8 cellular contexts compared by ENCODE assay signal in genomic region chr16:1152651-1153259, GRCh38. TPM values are rescaled to one million over a fixed set of nuclear protein-coding genes. Genes with fewer than 3 reads are reported as not detected.
A peak's percentile ranks its signal among the peaks of the same experiment; 100 is the strongest.
DNase-seq lines count a peak whose midpoint lies in the region; ATAC-seq and TF ChIP-seq lines count a peak whose summit lies in the region.

Gene CACNA1H, plus strand, starts transcription at chr16:1153106. Its CDS starts 632 bp downstream, at chr16:1153738.

- H3K36me3 ChIP-seq in lower lobe of right lung = no peaks in the 10 kb centered on the region

- H3K4me3 Mint-ChIP-seq in CD14-positive monocyte = peak within 1 kb of the TSS; percentile 34 to 81
- H3K4me3 Mint-ChIP-seq in T-cell = peak within 1 kb of the TSS; percentile 41 to 62 (median 56)
- peak within 1 kb of the TSS; percentile 29 for H3K4me3 Mint-ChIP-seq in activated naive CD8-positive, alpha-beta T cell treated with anti-CD3 and anti-CD28 coated beads, Interleukin-2, amount 50 U/mL, for 24 hours

- H3K9me3 Mint-ChIP-seq in CD14-positive monocyte (peaks cover 0 to 15% (median 5%) of the 10 kb centered on the region in 7 donors), T-cell (no peaks in the 10 kb centered on the region)
- no peaks in the 10 kb centered on the region for H3K9me3 Mint-ChIP-seq in activated naive CD8-positive, alpha-beta T cell treated with anti-CD3 and anti-CD28 coated beads, Interleukin-2, amount 50 U/mL, for 24 hours

- POLR2A ChIA-PET in T-cell (lab: Charles Lee) = no interaction called here

- peaks cover 55% of the 10 kb centered on the region for H3K27me3 ChIP-seq in lower lobe of right lung (ENCODE audit: low read depth)

- H3K36me3 Mint-ChIP-seq in CD14-positive monocyte = no peaks in the 10 kb centered on the region
- H3K36me3 Mint-ChIP-seq in T-cell = no peaks in the 10 kb centered on the region
- no peaks in the 10 kb centered on the region for H3K36me3 Mint-ChIP-seq in activated naive CD8-positive, alpha-beta T cell treated with anti-CD3 and anti-CD28 coated beads, Interleukin-2, amount 50 U/mL, for 24 hours (ENCODE audit: low read depth)

- DNase-seq in CD14-positive monocyte (ENCODE audit: low spot score) = no peak
- DNase-seq in T-cell = peak in 33 of 34 experiments; percentile 25 to 70 (median 52)
- peak; percentile 55 for DNase-seq in activated naive CD8-positive, alpha-beta T cell treated with anti-CD3 and anti-CD28 coated beads, Interleukin-2, amount 50 U/mL, for 24 hours
- no peak for DNase-seq in lower lobe of right lung
- DNase-seq in stimulated activated CD8-positive, alpha-beta memory T cell treated with anti-CD3 and anti-CD28 coated beads, Interleukin-15, amount 100 ng/mL, for 48 hours (ENCODE audit: low read depth in 2 of 2) = peak; percentile 11 to 18
- no peak for DNase-seq in RPMI8226
- DNase-seq in midbrain (lab: John Stamatoyannopoulos, UW) = no peak
- no peak for DNase-seq in NCI-H1694 treated with DMSO at 0.1 percent for 48 hours (lab: John Stamatoyannopoulos, UW)

- intact Hi-C loops in CD14-positive monocyte (cut with micrococcal nuclease) = no loop called here
- intact Hi-C loops in lower lobe of right lung (cut with DNase I) = no loop called here

- H3K27me3 Mint-ChIP-seq in CD14-positive monocyte (ENCODE audit: low read depth in 3 of 3) = peaks cover 33 to 56% (median 38%) of the 10 kb centered on the region in 3 donors
- peaks cover 0 to 19% of the 10 kb centered on the region in 2 donors for H3K27me3 Mint-ChIP-seq in T-cell
- H3K27me3 Mint-ChIP-seq in activated naive CD8-positive, alpha-beta T cell treated with anti-CD3 and anti-CD28 coated beads, Interleukin-2, amount 50 U/mL, for 24 hours = peaks cover 11% of the 10 kb centered on the region

- peak; percentile 76 to 78 (median 77) for ATAC-seq in T-cell (replicated peaks in 1 of 4)
- ATAC-seq in activated naive CD8-positive, alpha-beta T cell treated with anti-CD3 and anti-CD28 coated beads, Interleukin-2, amount 50 U/mL, for 24 hours = no peak
- no peak for ATAC-seq in lower lobe of right lung

- CTCF ChIA-PET in T-cell (lab: Charles Lee) = no interaction called here

- no peak within 1 kb of the TSS for H3K27ac Mint-ChIP-seq in CD14-positive monocyte
- no peak within 1 kb of the TSS for H3K27ac Mint-ChIP-seq in T-cell
- no peak within 1 kb of the TSS for H3K27ac Mint-ChIP-seq in activated naive CD8-positive, alpha-beta T cell treated with anti-CD3 and anti-CD28 coated beads, Interleukin-2, amount 50 U/mL, for 24 hours

- H3K9me3 ChIP-seq in lower lobe of right lung = no peaks in the 10 kb centered on the region

- H3K4me1 ChIP-seq in lower lobe of right lung = peaks cover 11% of the 10 kb centered on the region

- TF ChIP-seq CTCF in CD14-positive monocyte (IDR thresholded peaks at IDR 0.05) (peak; percentile 16), lower lobe of right lung (IDR thresholded peaks at IDR 0.05) (no peak)

- H3K4me1 Mint-ChIP-seq in CD14-positive monocyte = no peaks in the 10 kb centered on the region
- peaks cover 0 to 2% (median 2%) of the 10 kb centered on the region in 3 donors for H3K4me1 Mint-ChIP-seq in T-cell
- no peaks in the 10 kb centered on the region for H3K4me1 Mint-ChIP-seq in activated naive CD8-positive, alpha-beta T cell treated with anti-CD3 and anti-CD28 coated beads, Interleukin-2, amount 50 U/mL, for 24 hours

- H3K4me3 ChIP-seq in lower lobe of right lung = peak within 1 kb of the TSS; percentile 31

- no peak within 1 kb of the TSS for H3K27ac ChIP-seq in lower lobe of right lung

RNA-seq across cellular contexts. Expression of gene CACNA1H, which starts in this region (rescaled TPM):
- not detected for polyA plus RNA-seq in CD14-positive monocyte
- 1 to 10 TPM; 3.4 to 8.2 (median 4.8) TPM for total RNA-seq in T-cell
- 8.4 TPM for total RNA-seq in lower lobe of right lung

Comparison
In these comparisons a context has a peak if more than half of its experiments do, and no peak if none do; other contexts are left out.
1. DNase-seq: peak in T-cell (33 of 34), activated naive CD8-positive, alpha-beta T cell treated with anti-CD3 and anti-CD28 coated beads, Interleukin-2, amount 50 U/mL, for 24 hours (single experiment) and stimulated activated CD8-positive, alpha-beta memory T cell treated with anti-CD3 and anti-CD28 coated beads, Interleukin-15, amount 100 ng/mL, for 48 hours (2 of 2); none in CD14-positive monocyte (single experiment), lower lobe of right lung (single experiment), RPMI8226 (single experiment), midbrain (single experiment) and NCI-H1694 treated with DMSO at 0.1 percent for 48 hours (single experiment).
2. ATAC-seq: peak in T-cell (4 of 4); none in activated naive CD8-positive, alpha-beta T cell treated with anti-CD3 and anti-CD28 coated beads, Interleukin-2, amount 50 U/mL, for 24 hours (single experiment) and lower lobe of right lung (0 of 2).
3. Peak in every context shown above with its lines, with median percentiles within 50 percentile points of each other: H3K4me3 Mint-ChIP-seq.